Comparison of ENCODE assay signal across 1 cellular context in genomic region chr2:152175368-152176112, GRCh38.
TF ChIP-seq lines count a peak whose summit lies in the region.

STAM2 (minus strand) TSS chr2:152175763; CDS start chr2:152175642, 121 bp downstream.

TF ChIP-seq in HepG2, 621 proteins besides CTCF, POLR2A, EP300 and RAD21 (continued from another document and continues in another):
- TF ChIP-seq, protein P1, sequence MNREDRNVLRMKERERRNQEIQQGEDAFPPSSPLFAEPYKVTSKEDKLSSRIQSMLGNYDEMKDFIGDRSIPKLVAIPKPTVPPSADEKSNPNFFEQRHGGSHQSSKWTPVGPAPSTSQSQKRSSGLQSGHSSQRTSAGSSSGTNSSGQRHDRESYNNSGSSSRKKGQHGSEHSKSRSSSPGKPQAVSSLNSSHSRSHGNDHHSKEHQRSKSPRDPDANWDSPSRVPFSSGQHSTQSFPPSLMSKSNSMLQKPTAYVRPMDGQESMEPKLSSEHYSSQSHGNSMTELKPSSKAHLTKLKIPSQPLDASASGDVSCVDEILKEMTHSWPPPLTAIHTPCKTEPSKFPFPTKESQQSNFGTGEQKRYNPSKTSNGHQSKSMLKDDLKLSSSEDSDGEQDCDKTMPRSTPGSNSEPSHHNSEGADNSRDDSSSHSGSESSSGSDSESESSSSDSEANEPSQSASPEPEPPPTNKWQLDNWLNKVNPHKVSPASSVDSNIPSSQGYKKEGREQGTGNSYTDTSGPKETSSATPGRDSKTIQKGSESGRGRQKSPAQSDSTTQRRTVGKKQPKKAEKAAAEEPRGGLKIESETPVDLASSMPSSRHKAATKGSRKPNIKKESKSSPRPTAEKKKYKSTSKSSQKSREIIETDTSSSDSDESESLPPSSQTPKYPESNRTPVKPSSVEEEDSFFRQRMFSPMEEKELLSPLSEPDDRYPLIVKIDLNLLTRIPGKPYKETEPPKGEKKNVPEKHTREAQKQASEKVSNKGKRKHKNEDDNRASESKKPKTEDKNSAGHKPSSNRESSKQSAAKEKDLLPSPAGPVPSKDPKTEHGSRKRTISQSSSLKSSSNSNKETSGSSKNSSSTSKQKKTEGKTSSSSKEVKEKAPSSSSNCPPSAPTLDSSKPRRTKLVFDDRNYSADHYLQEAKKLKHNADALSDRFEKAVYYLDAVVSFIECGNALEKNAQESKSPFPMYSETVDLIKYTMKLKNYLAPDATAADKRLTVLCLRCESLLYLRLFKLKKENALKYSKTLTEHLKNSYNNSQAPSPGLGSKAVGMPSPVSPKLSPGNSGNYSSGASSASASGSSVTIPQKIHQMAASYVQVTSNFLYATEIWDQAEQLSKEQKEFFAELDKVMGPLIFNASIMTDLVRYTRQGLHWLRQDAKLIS (CRISPR knock-in tag; IDR thresholded peaks at IDR 0.05), result peak; percentile 86; the same call in 1 of the 2 replicates
- TF ChIP-seq KLF15 (CRISPR knock-in tag; IDR thresholded peaks at IDR 0.05; ENCODE audit: borderline replicate concordance) (peak; percentile 83; the same call in 1 of the 2 replicates), MED8 (CRISPR knock-in tag; IDR thresholded peaks at IDR 0.05; ENCODE audit: insufficient replicate concordance) (peak; percentile 48), LCORL (IDR thresholded peaks at IDR 0.05) (peak; percentile 28; the same call in 1 of the 2 replicates), LCORL (CRISPR knock-in tag; IDR thresholded peaks at IDR 0.05) (peak; percentile 94), BRCA1 (CRISPR knock-in tag; IDR thresholded peaks at IDR 0.05) (no peak; the same call in none of the 2 replicates), U2AF2 (IDR thresholded peaks at IDR 0.05; ENCODE audit: low read depth, low read length) (no peak), RELA (CRISPR knock-in tag; IDR thresholded peaks at IDR 0.05) (peak; percentile 75), HHEX (CRISPR knock-in tag; IDR thresholded peaks at IDR 0.05) (0 out of 2 replicates have a peak, but pooled peaks have one; percentile 15), SMYD3 (CRISPR knock-in tag; IDR thresholded peaks at IDR 0.05) (no peak), ZNF780A (CRISPR knock-in tag; IDR thresholded peaks at IDR 0.05) (peak; percentile 82; the same call in 1 of the 2 replicates), GTF2F1 (IDR thresholded peaks at IDR 0.05; ENCODE audit: low read length) (peak; percentile 20; the same call in 1 of the 2 replicates), NFE2L1 (CRISPR knock-in tag; IDR thresholded peaks at IDR 0.05; ENCODE audit: borderline replicate concordance) (0 out of 2 replicates have a peak, but pooled peaks have one; percentile 86), ZNF280D (CRISPR knock-in tag; IDR thresholded peaks at IDR 0.05) (no peak; the same call in 1 of the 2 replicates), HNRNPLL (IDR thresholded peaks at IDR 0.05; ENCODE audit: low read depth, low read length, poor library complexity, severe bottlenecking) (peak; percentile 85), GABPB1 (CRISPR knock-in tag; IDR thresholded peaks at IDR 0.05) (peak; percentile 98), ZSCAN29 (CRISPR knock-in tag; conservative IDR thresholded peaks at IDR 0.05) (peak; percentile 75), ESRRA (CRISPR knock-in tag; IDR thresholded peaks at IDR 0.05; ENCODE audit: low read depth) (peak; percentile 52; the same call in 1 of the 2 replicates), HNRNPH1 (optimal IDR thresholded peaks at IDR 0.05; ENCODE audit: low read depth, low read length) (no peak), TFAP4 (IDR thresholded peaks at IDR 0.05; ENCODE audit: borderline replicate concordance, low read depth) (peak; percentile 34; the same call in 1 of the 2 replicates), PCBP2 (optimal IDR thresholded peaks at IDR 0.05; ENCODE audit: low read depth, low read length, poor library complexity, severe bottlenecking) (no peak), ZNF282 (IDR thresholded peaks at IDR 0.05; ENCODE audit: partially characterized antibody) (no peak), SAFB2 (CRISPR knock-in tag; IDR thresholded peaks at IDR 0.05; ENCODE audit: borderline replicate concordance, low read depth) (no peak; the same call in 1 of the 2 replicates), HNRNPL (IDR thresholded peaks at IDR 0.05; ENCODE audit: low read depth, low read length) (peak; percentile 80), PLRG1 (conservative IDR thresholded peaks at IDR 0.05) (no peak), AGO1 (IDR thresholded peaks at IDR 0.05; ENCODE audit: low read depth, low read length, poor library complexity, severe bottlenecking) (peak; percentile 81), HMGA1 (CRISPR knock-in tag; conservative IDR thresholded peaks at IDR 0.05) (no peak), BCL6 (CRISPR knock-in tag; IDR thresholded peaks at IDR 0.05) (peak; percentile 72), SCMH1 (CRISPR knock-in tag; IDR thresholded peaks at IDR 0.05; ENCODE audit: borderline replicate concordance) (no peak), ZFY (CRISPR knock-in tag; IDR thresholded peaks at IDR 0.05) (peak; percentile 98), REL (CRISPR knock-in tag; conservative IDR thresholded peaks at IDR 0.05) (peak; percentile 88; the same call in 1 of the 2 replicates), ZSCAN20 (CRISPR knock-in tag; IDR thresholded peaks at IDR 0.05; ENCODE audit: borderline replicate concordance) (peak; percentile 83; the same call in 1 of the 2 replicates), ZNF484 (CRISPR knock-in tag; IDR thresholded peaks at IDR 0.05; ENCODE audit: borderline replicate concordance, low read depth) (no peak), ZNF207 (IDR thresholded peaks at IDR 0.05; ENCODE audit: borderline replicate concordance) (no peak), TIGD3 (CRISPR knock-in tag; IDR thresholded peaks at IDR 0.05; ENCODE audit: borderline replicate concordance) (peak; percentile 82; the same call in 1 of the 2 replicates), NKX3-1 (CRISPR knock-in tag; IDR thresholded peaks at IDR 0.05) (peak; percentile 87; the same call in 1 of the 2 replicates), ZNF720 (CRISPR knock-in tag; IDR thresholded peaks at IDR 0.05) (no peak), JARID2 (CRISPR knock-in tag; IDR thresholded peaks at IDR 0.05; ENCODE audit: insufficient replicate concordance) (peak; percentile 79), ZNF749 (CRISPR knock-in tag; IDR thresholded peaks at IDR 0.05; ENCODE audit: borderline replicate concordance) (peak; percentile 86; the same call in 1 of the 2 replicates), NFATC3 (CRISPR knock-in tag; IDR thresholded peaks at IDR 0.05) (peak; percentile 87), PHF21A (CRISPR knock-in tag; IDR thresholded peaks at IDR 0.05) (peak; percentile 90), ZNF691 (CRISPR knock-in tag; IDR thresholded peaks at IDR 0.05; ENCODE audit: borderline replicate concordance, low read depth) (no peak; the same call in 1 of the 2 replicates), SRF (IDR thresholded peaks at IDR 0.05; ENCODE audit: low read depth, low read length) (0 out of 2 replicates have a peak, but pooled peaks have one; percentile 29), ZFP36L1 (CRISPR knock-in tag; IDR thresholded peaks at IDR 0.05) (0 out of 2 replicates have a peak, but pooled peaks have one; percentile 34)
- TF ChIP-seq, protein P2, sequence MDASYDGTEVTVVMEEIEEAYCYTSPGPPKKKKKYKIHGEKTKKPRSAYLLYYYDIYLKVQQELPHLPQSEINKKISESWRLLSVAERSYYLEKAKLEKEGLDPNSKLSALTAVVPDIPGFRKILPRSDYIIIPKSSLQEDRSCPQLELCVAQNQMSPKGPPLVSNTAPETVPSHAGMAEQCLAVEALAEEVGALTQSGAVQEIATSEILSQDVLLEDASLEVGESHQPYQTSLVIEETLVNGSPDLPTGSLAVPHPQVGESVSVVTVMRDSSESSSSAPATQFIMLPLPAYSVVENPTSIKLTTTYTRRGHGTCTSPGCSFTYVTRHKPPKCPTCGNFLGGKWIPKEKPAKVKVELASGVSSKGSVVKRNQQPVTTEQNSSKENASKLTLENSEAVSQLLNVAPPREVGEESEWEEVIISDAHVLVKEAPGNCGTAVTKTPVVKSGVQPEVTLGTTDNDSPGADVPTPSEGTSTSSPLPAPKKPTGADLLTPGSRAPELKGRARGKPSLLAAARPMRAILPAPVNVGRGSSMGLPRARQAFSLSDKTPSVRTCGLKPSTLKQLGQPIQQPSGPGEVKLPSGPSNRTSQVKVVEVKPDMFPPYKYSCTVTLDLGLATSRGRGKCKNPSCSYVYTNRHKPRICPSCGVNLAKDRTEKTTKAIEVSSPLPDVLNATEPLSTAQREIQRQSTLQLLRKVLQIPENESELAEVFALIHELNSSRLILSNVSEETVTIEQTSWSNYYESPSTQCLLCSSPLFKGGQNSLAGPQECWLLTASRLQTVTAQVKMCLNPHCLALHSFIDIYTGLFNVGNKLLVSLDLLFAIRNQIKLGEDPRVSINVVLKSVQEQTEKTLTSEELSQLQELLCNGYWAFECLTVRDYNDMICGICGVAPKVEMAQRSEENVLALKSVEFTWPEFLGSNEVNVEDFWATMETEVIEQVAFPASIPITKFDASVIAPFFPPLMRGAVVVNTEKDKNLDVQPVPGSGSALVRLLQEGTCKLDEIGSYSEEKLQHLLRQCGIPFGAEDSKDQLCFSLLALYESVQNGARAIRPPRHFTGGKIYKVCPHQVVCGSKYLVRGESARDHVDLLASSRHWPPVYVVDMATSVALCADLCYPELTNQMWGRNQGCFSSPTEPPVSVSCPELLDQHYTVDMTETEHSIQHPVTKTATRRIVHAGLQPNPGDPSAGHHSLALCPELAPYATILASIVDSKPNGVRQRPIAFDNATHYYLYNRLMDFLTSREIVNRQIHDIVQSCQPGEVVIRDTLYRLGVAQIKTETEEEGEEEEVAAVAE (CRISPR knock-in tag; IDR thresholded peaks at IDR 0.05; ENCODE audit: borderline replicate concordance), result peak; percentile 90
- TF ChIP-seq, protein P3, sequence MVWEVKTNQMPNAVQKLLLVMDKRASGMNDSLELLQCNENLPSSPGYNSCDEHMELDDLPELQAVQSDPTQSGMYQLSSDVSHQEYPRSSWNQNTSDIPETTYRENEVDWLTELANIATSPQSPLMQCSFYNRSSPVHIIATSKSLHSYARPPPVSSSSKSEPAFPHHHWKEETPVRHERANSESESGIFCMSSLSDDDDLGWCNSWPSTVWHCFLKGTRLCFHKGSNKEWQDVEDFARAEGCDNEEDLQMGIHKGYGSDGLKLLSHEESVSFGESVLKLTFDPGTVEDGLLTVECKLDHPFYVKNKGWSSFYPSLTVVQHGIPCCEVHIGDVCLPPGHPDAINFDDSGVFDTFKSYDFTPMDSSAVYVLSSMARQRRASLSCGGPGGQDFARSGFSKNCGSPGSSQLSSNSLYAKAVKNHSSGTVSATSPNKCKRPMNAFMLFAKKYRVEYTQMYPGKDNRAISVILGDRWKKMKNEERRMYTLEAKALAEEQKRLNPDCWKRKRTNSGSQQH (CRISPR knock-in tag; IDR thresholded peaks at IDR 0.05; ENCODE audit: low read depth), result peak; percentile 89
- TF ChIP-seq, protein P4, sequence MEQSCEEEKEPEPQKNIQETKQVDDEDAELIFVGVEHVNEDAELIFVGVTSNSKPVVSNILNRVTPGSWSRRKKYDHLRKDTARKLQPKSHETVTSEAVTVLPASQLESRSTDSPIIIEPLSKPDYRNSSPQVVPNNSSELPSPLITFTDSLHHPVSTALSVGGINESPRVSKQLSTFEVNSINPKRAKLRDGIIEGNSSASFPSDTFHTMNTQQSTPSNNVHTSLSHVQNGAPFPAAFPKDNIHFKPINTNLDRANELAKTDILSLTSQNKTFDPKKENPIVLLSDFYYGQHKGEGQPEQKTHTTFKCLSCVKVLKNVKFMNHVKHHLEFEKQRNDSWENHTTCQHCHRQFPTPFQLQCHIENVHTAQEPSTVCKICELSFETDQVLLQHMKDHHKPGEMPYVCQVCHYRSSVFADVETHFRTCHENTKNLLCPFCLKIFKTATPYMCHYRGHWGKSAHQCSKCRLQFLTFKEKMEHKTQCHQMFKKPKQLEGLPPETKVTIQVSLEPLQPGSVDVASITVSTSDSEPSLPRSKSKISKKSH (CRISPR knock-in tag; IDR thresholded peaks at IDR 0.05; ENCODE audit: borderline replicate concordance), result peak; percentile 85; the same call in 1 of the 2 replicates
